Comparison of ENCODE assay signal across 1 cellular context in the genomic region with DNA sequence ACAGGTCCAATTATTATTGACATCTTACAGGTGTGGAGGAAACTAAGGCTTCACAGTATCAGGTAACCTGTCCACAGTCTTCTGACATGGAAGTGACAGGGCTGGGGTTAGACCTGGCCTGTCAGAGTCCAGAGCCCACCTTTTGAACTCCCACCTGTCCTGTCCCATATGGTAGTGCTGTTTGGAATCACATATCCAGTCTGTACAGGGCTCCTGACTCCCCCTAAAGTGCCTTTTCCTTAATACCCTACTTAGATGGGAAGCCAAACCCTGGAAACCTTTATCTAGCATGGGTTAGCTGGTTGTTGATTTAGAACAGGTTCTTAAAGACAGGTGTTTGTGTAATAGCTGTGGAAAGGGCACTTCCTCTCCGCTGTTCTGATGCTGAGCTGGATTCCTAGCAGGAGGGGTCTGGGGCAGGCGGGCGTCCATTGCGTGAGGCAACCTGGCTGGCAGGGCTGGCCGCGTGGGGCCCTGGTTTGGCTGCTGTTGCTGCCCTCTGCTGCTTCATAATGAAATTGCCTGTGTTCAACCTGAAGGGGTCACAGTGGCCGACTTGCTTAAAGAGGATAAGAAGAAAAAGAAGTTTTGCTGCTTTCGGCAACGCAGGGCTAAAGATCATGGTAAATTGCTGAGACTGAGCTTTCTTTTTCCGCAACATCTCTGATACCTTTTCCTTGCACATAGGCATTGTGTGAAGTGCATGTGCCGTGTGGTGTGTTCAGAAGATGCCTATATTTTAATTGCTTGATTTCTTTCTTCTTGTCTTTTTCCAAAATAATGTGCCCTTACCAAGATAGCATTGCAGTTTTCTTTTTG.
TF ChIP-seq lines count a peak whose summit lies in the region.

No MANE protein-coding gene starts in this region.

TF ChIP-seq in HepG2, 621 proteins besides CTCF, POLR2A, EP300 and RAD21 (continued from another document and continues in another):
- TF ChIP-seq, protein P1, sequence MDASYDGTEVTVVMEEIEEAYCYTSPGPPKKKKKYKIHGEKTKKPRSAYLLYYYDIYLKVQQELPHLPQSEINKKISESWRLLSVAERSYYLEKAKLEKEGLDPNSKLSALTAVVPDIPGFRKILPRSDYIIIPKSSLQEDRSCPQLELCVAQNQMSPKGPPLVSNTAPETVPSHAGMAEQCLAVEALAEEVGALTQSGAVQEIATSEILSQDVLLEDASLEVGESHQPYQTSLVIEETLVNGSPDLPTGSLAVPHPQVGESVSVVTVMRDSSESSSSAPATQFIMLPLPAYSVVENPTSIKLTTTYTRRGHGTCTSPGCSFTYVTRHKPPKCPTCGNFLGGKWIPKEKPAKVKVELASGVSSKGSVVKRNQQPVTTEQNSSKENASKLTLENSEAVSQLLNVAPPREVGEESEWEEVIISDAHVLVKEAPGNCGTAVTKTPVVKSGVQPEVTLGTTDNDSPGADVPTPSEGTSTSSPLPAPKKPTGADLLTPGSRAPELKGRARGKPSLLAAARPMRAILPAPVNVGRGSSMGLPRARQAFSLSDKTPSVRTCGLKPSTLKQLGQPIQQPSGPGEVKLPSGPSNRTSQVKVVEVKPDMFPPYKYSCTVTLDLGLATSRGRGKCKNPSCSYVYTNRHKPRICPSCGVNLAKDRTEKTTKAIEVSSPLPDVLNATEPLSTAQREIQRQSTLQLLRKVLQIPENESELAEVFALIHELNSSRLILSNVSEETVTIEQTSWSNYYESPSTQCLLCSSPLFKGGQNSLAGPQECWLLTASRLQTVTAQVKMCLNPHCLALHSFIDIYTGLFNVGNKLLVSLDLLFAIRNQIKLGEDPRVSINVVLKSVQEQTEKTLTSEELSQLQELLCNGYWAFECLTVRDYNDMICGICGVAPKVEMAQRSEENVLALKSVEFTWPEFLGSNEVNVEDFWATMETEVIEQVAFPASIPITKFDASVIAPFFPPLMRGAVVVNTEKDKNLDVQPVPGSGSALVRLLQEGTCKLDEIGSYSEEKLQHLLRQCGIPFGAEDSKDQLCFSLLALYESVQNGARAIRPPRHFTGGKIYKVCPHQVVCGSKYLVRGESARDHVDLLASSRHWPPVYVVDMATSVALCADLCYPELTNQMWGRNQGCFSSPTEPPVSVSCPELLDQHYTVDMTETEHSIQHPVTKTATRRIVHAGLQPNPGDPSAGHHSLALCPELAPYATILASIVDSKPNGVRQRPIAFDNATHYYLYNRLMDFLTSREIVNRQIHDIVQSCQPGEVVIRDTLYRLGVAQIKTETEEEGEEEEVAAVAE (CRISPR knock-in tag; IDR thresholded peaks at IDR 0.05; ENCODE audit: borderline replicate concordance) = 0 out of 2 replicates have a peak, but pooled peaks have one; percentile 25
- no peak for TF ChIP-seq ZNF792 (CRISPR knock-in tag; IDR thresholded peaks at IDR 0.05)
- TF ChIP-seq, protein P2, sequence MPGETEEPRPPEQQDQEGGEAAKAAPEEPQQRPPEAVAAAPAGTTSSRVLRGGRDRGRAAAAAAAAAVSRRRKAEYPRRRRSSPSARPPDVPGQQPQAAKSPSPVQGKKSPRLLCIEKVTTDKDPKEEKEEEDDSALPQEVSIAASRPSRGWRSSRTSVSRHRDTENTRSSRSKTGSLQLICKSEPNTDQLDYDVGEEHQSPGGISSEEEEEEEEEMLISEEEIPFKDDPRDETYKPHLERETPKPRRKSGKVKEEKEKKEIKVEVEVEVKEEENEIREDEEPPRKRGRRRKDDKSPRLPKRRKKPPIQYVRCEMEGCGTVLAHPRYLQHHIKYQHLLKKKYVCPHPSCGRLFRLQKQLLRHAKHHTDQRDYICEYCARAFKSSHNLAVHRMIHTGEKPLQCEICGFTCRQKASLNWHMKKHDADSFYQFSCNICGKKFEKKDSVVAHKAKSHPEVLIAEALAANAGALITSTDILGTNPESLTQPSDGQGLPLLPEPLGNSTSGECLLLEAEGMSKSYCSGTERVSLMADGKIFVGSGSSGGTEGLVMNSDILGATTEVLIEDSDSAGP (CRISPR knock-in tag; IDR thresholded peaks at IDR 0.05; ENCODE audit: borderline replicate concordance) = no peak
- TF ChIP-seq MAFK (conservative IDR thresholded peaks at IDR 0.05 in 1 of 2, IDR thresholded peaks at IDR 0.05 in 1 of 2; ENCODE audit: low read length in 2 of 2) = no peak
- no peak for TF ChIP-seq DPF2 (CRISPR knock-in tag; IDR thresholded peaks at IDR 0.05; ENCODE audit: borderline replicate concordance, low read depth)
- TF ChIP-seq, protein P3, sequence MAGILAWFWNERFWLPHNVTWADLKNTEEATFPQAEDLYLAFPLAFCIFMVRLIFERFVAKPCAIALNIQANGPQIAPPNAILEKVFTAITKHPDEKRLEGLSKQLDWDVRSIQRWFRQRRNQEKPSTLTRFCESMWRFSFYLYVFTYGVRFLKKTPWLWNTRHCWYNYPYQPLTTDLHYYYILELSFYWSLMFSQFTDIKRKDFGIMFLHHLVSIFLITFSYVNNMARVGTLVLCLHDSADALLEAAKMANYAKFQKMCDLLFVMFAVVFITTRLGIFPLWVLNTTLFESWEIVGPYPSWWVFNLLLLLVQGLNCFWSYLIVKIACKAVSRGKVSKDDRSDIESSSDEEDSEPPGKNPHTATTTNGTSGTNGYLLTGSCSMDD (CRISPR knock-in tag; IDR thresholded peaks at IDR 0.05) = no peak
- TF ChIP-seq, protein P4, sequence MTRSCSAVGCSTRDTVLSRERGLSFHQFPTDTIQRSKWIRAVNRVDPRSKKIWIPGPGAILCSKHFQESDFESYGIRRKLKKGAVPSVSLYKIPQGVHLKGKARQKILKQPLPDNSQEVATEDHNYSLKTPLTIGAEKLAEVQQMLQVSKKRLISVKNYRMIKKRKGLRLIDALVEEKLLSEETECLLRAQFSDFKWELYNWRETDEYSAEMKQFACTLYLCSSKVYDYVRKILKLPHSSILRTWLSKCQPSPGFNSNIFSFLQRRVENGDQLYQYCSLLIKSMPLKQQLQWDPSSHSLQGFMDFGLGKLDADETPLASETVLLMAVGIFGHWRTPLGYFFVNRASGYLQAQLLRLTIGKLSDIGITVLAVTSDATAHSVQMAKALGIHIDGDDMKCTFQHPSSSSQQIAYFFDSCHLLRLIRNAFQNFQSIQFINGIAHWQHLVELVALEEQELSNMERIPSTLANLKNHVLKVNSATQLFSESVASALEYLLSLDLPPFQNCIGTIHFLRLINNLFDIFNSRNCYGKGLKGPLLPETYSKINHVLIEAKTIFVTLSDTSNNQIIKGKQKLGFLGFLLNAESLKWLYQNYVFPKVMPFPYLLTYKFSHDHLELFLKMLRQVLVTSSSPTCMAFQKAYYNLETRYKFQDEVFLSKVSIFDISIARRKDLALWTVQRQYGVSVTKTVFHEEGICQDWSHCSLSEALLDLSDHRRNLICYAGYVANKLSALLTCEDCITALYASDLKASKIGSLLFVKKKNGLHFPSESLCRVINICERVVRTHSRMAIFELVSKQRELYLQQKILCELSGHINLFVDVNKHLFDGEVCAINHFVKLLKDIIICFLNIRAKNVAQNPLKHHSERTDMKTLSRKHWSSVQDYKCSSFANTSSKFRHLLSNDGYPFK (CRISPR knock-in tag; IDR thresholded peaks at IDR 0.05; ENCODE audit: borderline replicate concordance) = 0 out of 2 replicates have a peak, but pooled peaks have one; percentile 33
- no peak for TF ChIP-seq ZFP37 (CRISPR knock-in tag; IDR thresholded peaks at IDR 0.05; ENCODE audit: borderline replicate concordance)
- TF ChIP-seq NR2C2 (CRISPR knock-in tag; IDR thresholded peaks at IDR 0.05; ENCODE audit: borderline replicate concordance) = no peak
- no peak for TF ChIP-seq IKZF4 (CRISPR knock-in tag; IDR thresholded peaks at IDR 0.05; ENCODE audit: borderline replicate concordance, low read depth, not compliant biosample characterization)
- no peak for TF ChIP-seq NR2F1 (CRISPR knock-in tag; IDR thresholded peaks at IDR 0.05)
- no peak for TF ChIP-seq MYPOP (CRISPR knock-in tag; IDR thresholded peaks at IDR 0.05)
- TF ChIP-seq, protein P5, sequence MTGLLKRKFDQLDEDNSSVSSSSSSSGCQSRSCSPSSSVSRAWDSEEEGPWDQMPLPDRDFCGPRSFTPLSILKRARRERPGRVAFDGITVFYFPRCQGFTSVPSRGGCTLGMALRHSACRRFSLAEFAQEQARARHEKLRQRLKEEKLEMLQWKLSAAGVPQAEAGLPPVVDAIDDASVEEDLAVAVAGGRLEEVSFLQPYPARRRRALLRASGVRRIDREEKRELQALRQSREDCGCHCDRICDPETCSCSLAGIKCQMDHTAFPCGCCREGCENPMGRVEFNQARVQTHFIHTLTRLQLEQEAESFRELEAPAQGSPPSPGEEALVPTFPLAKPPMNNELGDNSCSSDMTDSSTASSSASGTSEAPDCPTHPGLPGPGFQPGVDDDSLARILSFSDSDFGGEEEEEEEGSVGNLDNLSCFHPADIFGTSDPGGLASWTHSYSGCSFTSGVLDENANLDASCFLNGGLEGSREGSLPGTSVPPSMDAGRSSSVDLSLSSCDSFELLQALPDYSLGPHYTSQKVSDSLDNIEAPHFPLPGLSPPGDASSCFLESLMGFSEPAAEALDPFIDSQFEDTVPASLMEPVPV (CRISPR knock-in tag; IDR thresholded peaks at IDR 0.05) = no peak
- TF ChIP-seq FOSL2 (CRISPR knock-in tag; IDR thresholded peaks at IDR 0.05) = 0 out of 2 replicates have a peak, but pooled peaks have one; percentile 10
- peak; percentile 25; the same call in 1 of the 2 replicates for TF ChIP-seq ZNF687 (CRISPR knock-in tag; IDR thresholded peaks at IDR 0.05)
- TF ChIP-seq POLR2AphosphoS5 (IDR thresholded peaks at IDR 0.05; ENCODE audit: low read depth, low read length) = no peak
- TF ChIP-seq MXD3 (CRISPR knock-in tag; IDR thresholded peaks at IDR 0.05) = no peak
- TF ChIP-seq, protein P6, sequence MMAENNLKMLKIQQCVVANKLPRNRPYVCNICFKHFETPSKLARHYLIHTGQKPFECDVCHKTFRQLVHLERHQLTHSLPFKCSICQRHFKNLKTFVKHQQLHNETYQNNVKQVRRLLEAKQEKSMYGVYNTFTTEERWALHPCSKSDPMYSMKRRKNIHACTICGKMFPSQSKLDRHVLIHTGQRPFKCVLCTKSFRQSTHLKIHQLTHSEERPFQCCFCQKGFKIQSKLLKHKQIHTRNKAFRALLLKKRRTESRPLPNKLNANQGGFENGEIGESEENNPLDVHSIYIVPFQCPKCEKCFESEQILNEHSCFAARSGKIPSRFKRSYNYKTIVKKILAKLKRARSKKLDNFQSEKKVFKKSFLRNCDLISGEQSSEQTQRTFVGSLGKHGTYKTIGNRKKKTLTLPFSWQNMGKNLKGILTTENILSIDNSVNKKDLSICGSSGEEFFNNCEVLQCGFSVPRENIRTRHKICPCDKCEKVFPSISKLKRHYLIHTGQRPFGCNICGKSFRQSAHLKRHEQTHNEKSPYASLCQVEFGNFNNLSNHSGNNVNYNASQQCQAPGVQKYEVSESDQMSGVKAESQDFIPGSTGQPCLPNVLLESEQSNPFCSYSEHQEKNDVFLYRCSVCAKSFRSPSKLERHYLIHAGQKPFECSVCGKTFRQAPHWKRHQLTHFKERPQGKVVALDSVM (CRISPR knock-in tag; IDR thresholded peaks at IDR 0.05) = no peak
- TF ChIP-seq, protein P7, sequence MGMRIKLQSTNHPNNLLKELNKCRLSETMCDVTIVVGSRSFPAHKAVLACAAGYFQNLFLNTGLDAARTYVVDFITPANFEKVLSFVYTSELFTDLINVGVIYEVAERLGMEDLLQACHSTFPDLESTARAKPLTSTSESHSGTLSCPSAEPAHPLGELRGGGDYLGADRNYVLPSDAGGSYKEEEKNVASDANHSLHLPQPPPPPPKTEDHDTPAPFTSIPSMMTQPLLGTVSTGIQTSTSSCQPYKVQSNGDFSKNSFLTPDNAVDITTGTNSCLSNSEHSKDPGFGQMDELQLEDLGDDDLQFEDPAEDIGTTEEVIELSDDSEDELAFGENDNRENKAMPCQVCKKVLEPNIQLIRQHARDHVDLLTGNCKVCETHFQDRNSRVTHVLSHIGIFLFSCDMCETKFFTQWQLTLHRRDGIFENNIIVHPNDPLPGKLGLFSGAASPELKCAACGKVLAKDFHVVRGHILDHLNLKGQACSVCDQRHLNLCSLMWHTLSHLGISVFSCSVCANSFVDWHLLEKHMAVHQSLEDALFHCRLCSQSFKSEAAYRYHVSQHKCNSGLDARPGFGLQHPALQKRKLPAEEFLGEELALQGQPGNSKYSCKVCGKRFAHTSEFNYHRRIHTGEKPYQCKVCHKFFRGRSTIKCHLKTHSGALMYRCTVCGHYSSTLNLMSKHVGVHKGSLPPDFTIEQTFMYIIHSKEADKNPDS (CRISPR knock-in tag; IDR thresholded peaks at IDR 0.05) = no peak
- no peak for TF ChIP-seq RELA (CRISPR knock-in tag; IDR thresholded peaks at IDR 0.05)
- 0 out of 2 replicates have a peak, but pooled peaks have one; percentile 32 for TF ChIP-seq ZNF501 (CRISPR knock-in tag; IDR thresholded peaks at IDR 0.05)
- TF ChIP-seq THAP7 (CRISPR knock-in tag; IDR thresholded peaks at IDR 0.05) = no peak
